ENCODE assay signal across 13 cellular contexts in the genomic region with DNA sequence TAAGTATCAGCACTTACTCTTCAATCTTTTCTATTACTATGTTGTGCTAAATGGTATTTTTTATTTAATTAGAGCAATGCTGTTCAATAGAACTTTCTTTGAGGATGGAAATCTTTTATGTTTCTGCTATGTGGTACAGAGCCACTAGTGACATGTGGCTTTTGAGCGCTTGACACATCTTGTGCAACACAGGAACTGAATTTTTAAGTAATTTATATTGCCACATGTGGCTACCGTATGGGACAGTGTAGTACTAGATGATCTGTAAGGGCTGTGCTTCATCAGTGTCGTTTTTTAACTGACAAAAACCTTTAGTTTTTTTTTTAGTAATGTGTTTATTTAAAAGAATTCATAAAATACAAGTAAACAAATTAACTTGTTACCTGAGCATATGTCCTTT.
"Had no signal": no experiment of that assay in that cellular context is flagged by ENCODE, and none has a peak within 500 bp of the region (broad histone marks: within the 10 kb centered on the region; RNA-seq: fewer than 3 reads in every experiment).

No MANE protein-coding gene starts in this region.

- H3K27me3 ChIP-seq: ascending aorta, gastroesophageal sphincter, neural progenitor cell, pancreas, sigmoid colon, spleen had no signal

- H3K27ac ChIP-seq: ascending aorta, breast epithelium, gastroesophageal sphincter, neural progenitor cell, pancreas, sigmoid colon, spleen had no signal

- DNase-seq: activated naive CD8-positive, alpha-beta T cell treated with anti-CD3 and anti-CD28 coated beads, Interleukin-2, amount 50 U/mL, for 24 hours; effector memory CD4-positive, alpha-beta T cell; left colon; midbrain; pancreas; sigmoid colon; spleen; stimulated activated naive CD8-positive, alpha-beta T cell treated with anti-CD3 and anti-CD28 coated beads, Interleukin-15, amount 100 ng/mL, for 72 hours had no signal

- H3K4me1 ChIP-seq: ascending aorta, breast epithelium, gastroesophageal sphincter, neural progenitor cell, pancreas, sigmoid colon, spleen had no signal

- H3K9ac ChIP-seq: neural progenitor cell had no signal

- H3K4me2 ChIP-seq: neural progenitor cell had no signal

- H3K9me3 ChIP-seq: ascending aorta, breast epithelium, gastroesophageal sphincter, pancreas, sigmoid colon, spleen had no signal

- H3K4me3 ChIP-seq: ascending aorta, breast epithelium, gastroesophageal sphincter, lung, neural progenitor cell, pancreas, sigmoid colon, spleen had no signal

- H2AFZ ChIP-seq: neural progenitor cell had no signal

- H3K36me3 ChIP-seq: ascending aorta, breast epithelium, pancreas had no signal
